Comparison of ENCODE assay signal across 15 cellular contexts in genomic region chr2:133633851-133634250, GRCh38.
A peak's percentile ranks its signal among the peaks of the same experiment; 100 is the strongest.
DNase-seq lines count a peak whose midpoint lies in the region; ATAC-seq, FAIRE-seq and TF ChIP-seq lines count a peak whose summit lies in the region.
"Had no signal": no experiment of that assay in that cellular context is flagged by ENCODE, and none has a peak within 500 bp of the region (broad histone marks: within the 10 kb centered on the region; RNA-seq: fewer than 3 reads in every experiment).

No MANE protein-coding gene starts in this region.

- H4K91ac ChIP-seq in H9 (ENCODE audit: insufficient read length, low read depth, low read length) = no peak overlapping the region

- TF ChIP-seq POLR2A in right lobe of liver (IDR thresholded peaks at IDR 0.05) (no peak), HepG2 (IDR thresholded peaks at IDR 0.05; ENCODE audit: insufficient read depth in 1 of 2, low read depth in 2 of 2, low read length in 2 of 2) (no peak)

- no peak overlapping the region for H3T11ph ChIP-seq in H9 (ENCODE audit: low read length)

- H3K79me1 ChIP-seq in H9 (ENCODE audit: insufficient read depth, low read depth, low read length, poor library complexity, severe bottlenecking) = no peaks in the 10 kb centered on the region

- no peak overlapping the region for H2BK15ac ChIP-seq in H9 (ENCODE audit: low read depth, low read length)

- H3K9me3 ChIP-seq in right lobe of liver (no peaks in the 10 kb centered on the region), HepG2 (ENCODE audit: low read length) (no peaks in the 10 kb centered on the region), left lung (peaks cover 0 to 5% of the 10 kb centered on the region in 2 donors), H9 (ENCODE audit: control insufficient read depth, low read depth, low read length) (no peaks in the 10 kb centered on the region)
- H3K9me3 ChIP-seq: A549, ascending aorta had no signal

- no peak overlapping the region for H2AK5ac ChIP-seq in H9 (ENCODE audit: insufficient read length, low read length)

- no peak overlapping the region for H4K5ac ChIP-seq in H9 (ENCODE audit: insufficient read length, low read depth, low read length)

- CTCF ChIA-PET in HepG2 (lab: Yijun Ruan, JAX; ENCODE audit: low intra/inter-chr PET ratio, low total read pairs) = no interaction called here

- H3K27ac Mint-ChIP-seq in H9 = no peak overlapping the region
- H3K27ac Mint-ChIP-seq: activated T-helper 1 cell treated with anti-CD3 and anti-CD28 coated beads, Interleukin-12 subunit alpha, Interleukin-12 subunit beta, Interleukin-2, Interleukin-4 antibody, amounts not matched to agents 30 ng/mL and 10 ng/mL and 1 ng/mL, durations not matched to agents 14 hours and 24 hours and 36 hours; T-helper 1 cell treated with Interleukin-12 subunit alpha and Interleukin-12 subunit beta and Interleukin-4 antibody, amounts not matched to agents 30 μg/mL and 1 μg/mL, for 36 hours had no signal

- H3K4me3 ChIP-seq in right lobe of liver (no peak overlapping the region), HepG2 (replicated peaks in 1 of 3; ENCODE audit: insufficient read depth in 1 of 3, low read depth in 2 of 3, low read length in 3 of 3) (no peak overlapping the region), left lung (no peak overlapping the region)
- H3K4me3 ChIP-seq: A549, ascending aorta, PC-9 had no signal

- no peaks in the 10 kb centered on the region for H4K20me1 ChIP-seq in HepG2 (ENCODE audit: insufficient read depth, low read length)
- no peaks in the 10 kb centered on the region for H4K20me1 ChIP-seq in H9 (ENCODE audit: control insufficient read depth, insufficient read depth, insufficient read length)

- H3K36me3 Mint-ChIP-seq in H9 (ENCODE audit: insufficient read depth in 1 of 3, low read depth in 3 of 3) = 0 out of 7 replicates have a peak, but pooled peaks cover 0 to 4% (median under 1%) of the 10 kb centered on the region in 3 experiments

- H3K4me1 Mint-ChIP-seq in H9 = peaks cover 0 to 13% of the 10 kb centered on the region in 2 experiments; a peak in 2 of 4 replicates

- POLR2A ChIA-PET in HepG2 (lab: Yijun Ruan, JAX) = no interaction called here

- H3K4ac ChIP-seq in H9 (ENCODE audit: low read depth, low read length) = no peak overlapping the region

- in situ Hi-C loops in HepG2 (cut with HindIII; ENCODE audit: extremely low pct_ligation_motif_present, low pct_unique_long_range_greater_than_20kb) = no loop called here

- no peak overlapping the region for H3K14ac ChIP-seq in H9 (ENCODE audit: insufficient read depth, low read length)

- no peak overlapping the region for H2BK20ac ChIP-seq in H9 (ENCODE audit: low read depth, low read length, poor library complexity, severe bottlenecking)

- no peak overlapping the region for H2AFZ ChIP-seq in HepG2 (ENCODE audit: low read length)
- H2AFZ ChIP-seq in H9 (ENCODE audit: low read length) = no peak overlapping the region
- H2AFZ ChIP-seq: PC-9 had no signal

- H3K4me3 Mint-ChIP-seq in H9 = no peak overlapping the region
- H3K4me3 Mint-ChIP-seq: activated T-helper 1 cell treated with anti-CD3 and anti-CD28 coated beads, Interleukin-12 subunit alpha, Interleukin-12 subunit beta, Interleukin-2, Interleukin-4 antibody, amounts not matched to agents 30 ng/mL and 10 ng/mL and 1 ng/mL, durations not matched to agents 14 hours and 24 hours and 36 hours; T-helper 1 cell treated with Interleukin-12 subunit alpha and Interleukin-12 subunit beta and Interleukin-4 antibody, amounts not matched to agents 30 μg/mL and 1 μg/mL, for 36 hours had no signal

- H3K9ac ChIP-seq in HepG2 (ENCODE audit: insufficient read depth, low read depth, low read length) = no peak overlapping the region
- no peak overlapping the region for H3K9ac ChIP-seq in H9 (ENCODE audit: extremely low read depth, insufficient read length, low read length)

- peak in 3 of 4 donors; percentile 48 to 82 (median 79) for ATAC-seq in right lobe of liver
- no peak for ATAC-seq in HepG2
- peak; percentile 77 for ATAC-seq in left lung
- ATAC-seq in GM21367 (IDR thresholded peaks at IDR 0.05; ENCODE audit: unreplicated experiment) = no peak
- ATAC-seq: A549 had no signal

- H3K27me3 ChIP-seq in right lobe of liver (no peaks in the 10 kb centered on the region), HepG2 (ENCODE audit: control insufficient read depth in 1 of 2, insufficient read depth in 2 of 2, low read length in 2 of 2) (no peaks in the 10 kb centered on the region), left lung (no peaks in the 10 kb centered on the region), H9 (ENCODE audit: insufficient read depth, low read length) (no peaks in the 10 kb centered on the region)
- H3K27me3 ChIP-seq: ascending aorta had no signal

- peaks cover 3 to 4% of the 10 kb centered on the region in 2 experiments; a peak in 3 of 5 replicates for H3K9me3 Mint-ChIP-seq in H9
- H3K9me3 Mint-ChIP-seq: activated T-helper 1 cell treated with anti-CD3 and anti-CD28 coated beads, Interleukin-12 subunit alpha, Interleukin-12 subunit beta, Interleukin-2, Interleukin-4 antibody, amounts not matched to agents 30 ng/mL and 10 ng/mL and 1 ng/mL, durations not matched to agents 14 hours and 24 hours and 36 hours; T-helper 1 cell treated with Interleukin-12 subunit alpha and Interleukin-12 subunit beta and Interleukin-4 antibody, amounts not matched to agents 30 μg/mL and 1 μg/mL, for 36 hours had no signal

- no peak overlapping the region for H4K8ac ChIP-seq in H9 (replicated peaks; ENCODE audit: insufficient read length, low read depth, low read length)

- BruUV-seq in HepG2 (replicated peaks; lab: Mats Ljungman, UMichigan) = no TSS peak

- no peaks in the 10 kb centered on the region for H3K36me3 ChIP-seq in right lobe of liver
- no peaks in the 10 kb centered on the region for H3K36me3 ChIP-seq in HepG2 (replicated peaks in 1 of 2; ENCODE audit: control insufficient read depth in 1 of 2, insufficient read depth in 2 of 2, low read length in 2 of 2)
- H3K36me3 ChIP-seq in left lung = no peaks in the 10 kb centered on the region
- H3K36me3 ChIP-seq: ascending aorta had no signal

- H2BK12ac ChIP-seq in H9 (ENCODE audit: insufficient read length, low read depth, low read length) = no peak overlapping the region

- no peak overlapping the region for H3K18ac ChIP-seq in H9 (ENCODE audit: insufficient read length, low read depth, low read length)

- H3K23ac ChIP-seq in H9 (ENCODE audit: insufficient read length, low read depth, low read length) = no peak overlapping the region

- no peak overlapping the region for H3K56ac ChIP-seq in H9 (ENCODE audit: insufficient read length, low read depth, low read length)

- no peak overlapping the region for H2BK120ac ChIP-seq in H9 (ENCODE audit: low read depth, low read length, poor library complexity, severe bottlenecking)

- intact Hi-C loops in right lobe of liver (cut with DNase I) (no loop called here), HepG2 (cut with micrococcal nuclease; ENCODE audit: unreplicated experiment) (no loop called here), left lung (cut with DNase I) (no loop called here)

- H3K79me2 ChIP-seq in HepG2 (ENCODE audit: insufficient read depth, low read length) (no peaks in the 10 kb centered on the region), H9 (ENCODE audit: insufficient read depth, low read length) (no peaks in the 10 kb centered on the region)

- no peak for DNase-seq in right lobe of liver
- DNase-seq in HepG2 (ENCODE audit: low spot score) = no peak
- DNase-seq in epithelial cell of prostate (ENCODE audit: low read depth, low spot score) = no peak
- no peak for DNase-seq in left lung
- DNase-seq in H9 = no peak
- DNase-seq in superior temporal gyrus (ENCODE audit: extremely low spot score) = no peak
- DNase-seq in OCI-M1 (lab: John Stamatoyannopoulos, UW) = no peak
- DNase-seq: activated CD4-positive, alpha-beta T cell treated with anti-CD3 and anti-CD28 coated beads for 48 hours; PC-9 had no signal

- TF ChIP-seq CTCF in right lobe of liver (IDR thresholded peaks at IDR 0.05) = no peak
- TF ChIP-seq CTCF in HepG2 (CRISPR knock-in tag; IDR thresholded peaks at IDR 0.05) = no peak
- TF ChIP-seq CTCF in left lung (IDR thresholded peaks at IDR 0.05) = no peak
- no peak for TF ChIP-seq CTCF in H9 (conservative IDR thresholded peaks at IDR 0.05)

- whole genome bisulfite sequencing in right lobe of liver (ENCODE audit: insufficient coverage, low coverage, low lambda C conversion rate, missing lambda C conversion rate) = 51% methylated on average over 5 of the region's 5 CpGs
- WGBS in HepG2 (ENCODE audit: low lambda C conversion rate) = 30% methylated on average over 5 of the region's 5 CpGs
- no CpG with 5 or more reads among the region's 5 CpGs for WGBS in H9 (ENCODE audit: extremely low coverage, insufficient read length, low lambda C conversion rate)

- H3K27ac ChIP-seq in right lobe of liver = no peak overlapping the region
- H3K27ac ChIP-seq in HepG2 (ENCODE audit: extremely low read length, insufficient read depth, low read length) = no peak overlapping the region
- peak overlapping the region; percentile 21 for H3K27ac ChIP-seq in epithelial cell of prostate
- H3K27ac ChIP-seq in left lung = no peak overlapping the region
- no peak overlapping the region for H3K27ac ChIP-seq in H9 (ENCODE audit: insufficient read length, low read depth, low read length)
- H3K27ac ChIP-seq: A549, ascending aorta, PC-9 had no signal

- TF ChIP-seq RAD21 in HepG2 (CRISPR knock-in tag; IDR thresholded peaks at IDR 0.05) = no peak

- no peak for FAIRE-seq in HepG2 (lab: Jason Lieb, UNC)
- FAIRE-seq: A549, GM12892 had no signal

- H3K27me3 Mint-ChIP-seq in H9 (ENCODE audit: low read depth) = no peaks in the 10 kb centered on the region

- TF ChIP-seq EP300 in HepG2 (IDR thresholded peaks at IDR 0.05; ENCODE audit: low read depth in 2 of 2, low read length in 2 of 2) (no peak), HepG2 (CRISPR knock-in tag; IDR thresholded peaks at IDR 0.05; ENCODE audit: borderline replicate concordance) (no peak)

- no peak overlapping the region for H3K4me2 ChIP-seq in HepG2 (ENCODE audit: low read depth, low read length)
- no peak overlapping the region for H3K4me2 ChIP-seq in H9 (ENCODE audit: insufficient read depth, insufficient read length, low read length)
- H3K4me2 ChIP-seq: A549, PC-9 had no signal

- H3K4me1 ChIP-seq in right lobe of liver (no peaks in the 10 kb centered on the region), HepG2 (ENCODE audit: insufficient read depth, low read length) (no peaks in the 10 kb centered on the region), left lung (no peaks in the 10 kb centered on the region), H9 (ENCODE audit: insufficient read depth, low read length) (no peaks in the 10 kb centered on the region)
- H3K4me1 ChIP-seq: A549, ascending aorta had no signal

- H3K23me2 ChIP-seq in H9 (ENCODE audit: insufficient read length, low read depth, low read length, poor library complexity, severe bottlenecking) = no peaks in the 10 kb centered on the region

- no peak overlapping the region for H2BK5ac ChIP-seq in H9 (ENCODE audit: insufficient read length, low read length)

TF ChIP-seq in HepG2, 621 proteins besides CTCF, POLR2A, EP300 and RAD21:
- TF ChIP-seq SIN3A (IDR thresholded peaks at IDR 0.05; ENCODE audit: borderline replicate concordance, low read depth, low read length) (no peak), MAX (IDR thresholded peaks at IDR 0.05) (no peak)

Comparison
In these comparisons a context has a peak if more than half of its experiments do, and no peak if none do; other contexts are left out.
1. ATAC-seq: peak in right lobe of liver (3 of 4) and left lung (single experiment); none in HepG2 (single experiment) and GM21367 (single experiment).